ENCODE assay signal across 14 cellular contexts in the genomic region with DNA sequence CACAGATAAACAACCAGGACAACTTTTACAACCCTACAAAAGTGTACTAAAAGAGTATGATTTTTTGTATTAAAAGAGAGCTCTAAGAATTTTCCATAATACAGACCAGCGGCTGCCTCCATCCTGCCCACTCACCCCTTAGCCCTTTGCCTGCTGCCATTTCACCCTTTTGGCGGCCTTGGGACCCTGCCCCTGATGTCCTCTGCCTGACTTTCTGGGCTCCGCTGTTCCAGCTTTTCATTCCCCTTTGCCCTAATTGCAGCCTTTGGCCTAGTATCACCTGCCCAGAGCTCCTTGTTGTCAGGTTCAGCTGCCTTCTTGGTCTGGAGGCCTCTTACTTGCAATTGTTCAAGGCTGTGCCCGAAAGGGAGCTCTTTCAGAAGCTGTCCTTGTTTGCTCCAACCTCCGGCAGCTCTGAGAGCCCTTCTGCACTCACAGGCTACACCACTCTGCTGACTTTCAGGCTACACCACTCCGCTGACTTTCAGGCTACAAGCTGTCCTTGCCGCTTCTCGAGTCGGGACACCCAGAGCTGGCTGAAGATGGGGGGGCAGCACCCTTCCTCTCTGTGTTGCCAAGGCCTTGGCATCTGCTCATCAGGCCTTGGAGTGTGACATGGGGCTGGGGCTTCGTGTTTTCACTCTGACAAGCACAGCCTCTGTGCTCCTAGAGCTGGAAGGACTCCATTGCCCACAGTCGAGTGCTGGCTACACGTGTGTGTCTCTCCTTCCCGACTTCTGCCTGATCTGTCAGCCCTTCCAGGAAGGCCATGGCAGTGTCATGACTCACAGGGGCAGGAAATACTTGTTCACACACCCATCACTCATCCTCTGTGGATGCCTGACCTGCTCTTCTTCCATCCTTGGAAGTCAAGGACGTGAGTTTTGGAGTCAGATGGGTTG. TPM values are rescaled to one million over a fixed set of nuclear protein-coding genes. Genes with fewer than 3 reads are reported as not detected.
A peak's percentile ranks its signal among the peaks of the same experiment; 100 is the strongest.
DNase-seq lines count a peak whose midpoint lies in the region; ATAC-seq and TF ChIP-seq lines count a peak whose summit lies in the region.
"Had no signal": no experiment of that assay in that cellular context is flagged by ENCODE, and none has a peak within 500 bp of the region (broad histone marks: within the 10 kb centered on the region; RNA-seq: fewer than 3 reads in every experiment).

No MANE protein-coding gene starts in this region.

- no peak for TF ChIP-seq EP300 in suprapubic skin (IDR thresholded peaks at IDR 0.05)

- peaks cover 27% of the 10 kb centered on the region for H3K4me1 Mint-ChIP-seq in HFFc6 (ENCODE audit: low read depth)

- H3K27me3 ChIP-seq in suprapubic skin = peaks cover 4% of the 10 kb centered on the region

- no peak for TF ChIP-seq POLR2A in suprapubic skin (IDR thresholded peaks at IDR 0.05)

- no peak overlapping the region for H3K4me3 Mint-ChIP-seq in HFFc6
- H3K4me3 Mint-ChIP-seq: dendritic cell treated with granulocyte-macrophage colony-stimulating factor and Interleukin-4, amounts not matched to agents 40 ng/mL and 50 ng/mL, for 4 days had no signal

- H3K27ac ChIP-seq in angular gyrus (ENCODE audit: low read depth, low read length) (peak overlapping the region; percentile 95), suprapubic skin (peak overlapping the region; percentile 81)
- H3K27ac ChIP-seq: SJSA1, stomach had no signal

- H3K4me3 ChIP-seq in suprapubic skin = no peak overlapping the region
- H3K4me3 ChIP-seq: SJSA1, stomach had no signal

- 69% methylated on average over 14 of the region's 14 CpGs for WGBS in suprapubic skin

- peaks cover 38% of the 10 kb centered on the region for H3K27me3 Mint-ChIP-seq in HFFc6 (ENCODE audit: insufficient read depth)

- peak; percentile 26 for DNase-seq in HFFc6
- DNase-seq in islet precursor cell = peak; percentile 53
- DNase-seq in suprapubic skin (ENCODE audit: low spot score in 2 of 2) = peak in 1 of 2 donors; percentile 66
- DNase-seq in NK-92 (lab: John Stamatoyannopoulos, UW; ENCODE audit: unreplicated experiment) = no peak
- DNase-seq in NCI-H1105 (lab: John Stamatoyannopoulos, UW) = no peak
- DNase-seq: activated gamma-delta T cell, naive B cell, NCI-H524, stomach had no signal

- TF ChIP-seq CTCF in HFFc6 (IDR thresholded peaks at IDR 0.05) (no peak), suprapubic skin (IDR thresholded peaks at IDR 0.05) (no peak)

- no peaks in the 10 kb centered on the region for H3K36me3 ChIP-seq in suprapubic skin
- H3K36me3 ChIP-seq: SJSA1, stomach had no signal

- no peak for ATAC-seq in HG02973 (IDR thresholded peaks at IDR 0.05; ENCODE audit: unreplicated experiment)
- ATAC-seq: activated CD4-positive, CD25-positive, alpha-beta regulatory T cell treated with anti-CD3 and anti-CD28 coated beads, Interleukin-2, amount 50 U/mL, for 24 hours had no signal

- no peaks in the 10 kb centered on the region for H3K9me3 ChIP-seq in suprapubic skin
- H3K9me3 ChIP-seq: stomach had no signal

- no peaks in the 10 kb centered on the region for H3K36me3 Mint-ChIP-seq in HFFc6 (ENCODE audit: low read depth)

- peaks cover 42% of the 10 kb centered on the region for H3K4me1 ChIP-seq in suprapubic skin

- no peak overlapping the region for H3K27ac Mint-ChIP-seq in HFFc6
- H3K27ac Mint-ChIP-seq: dendritic cell treated with granulocyte-macrophage colony-stimulating factor and Interleukin-4, amounts not matched to agents 40 ng/mL and 50 ng/mL, for 4 days had no signal

- no peaks in the 10 kb centered on the region; the same call in 1 of the 2 replicates for H3K9me3 Mint-ChIP-seq in HFFc6
- H3K9me3 Mint-ChIP-seq: dendritic cell treated with granulocyte-macrophage colony-stimulating factor and Interleukin-4, amounts not matched to agents 40 ng/mL and 50 ng/mL, for 4 days had no signal

RNA-seq across cellular contexts. Expression of a gene that starts 43.1 kb away (rescaled TPM):
- total RNA-seq in HFFc6 (2021; fragmentation: NEBNext Ultra II Directional; extraction: Animal tissue kit (Norgen Biotek cat#: 25700)) = 10 to 100 TPM in 3 of 6 experiments, 1 to 10 TPM in 3; 7.4 to 13.0 (median 9.5) TPM
- total RNA-seq in suprapubic skin = 100 to 1,000 TPM in 1 of 4 donors, 10 to 100 TPM in 3; 51.4 to 107 (median 70.8) TPM

Comparison
In these comparisons a context has a peak if more than half of its experiments do, and no peak if none do; other contexts are left out.
1. DNase-seq: peak in HFFc6 (single experiment) and islet precursor cell (single experiment); none in NK-92 (single experiment) and NCI-H1105 (single experiment).